Comparison of ENCODE assay signal across 2 cellular contexts in the genomic region with DNA sequence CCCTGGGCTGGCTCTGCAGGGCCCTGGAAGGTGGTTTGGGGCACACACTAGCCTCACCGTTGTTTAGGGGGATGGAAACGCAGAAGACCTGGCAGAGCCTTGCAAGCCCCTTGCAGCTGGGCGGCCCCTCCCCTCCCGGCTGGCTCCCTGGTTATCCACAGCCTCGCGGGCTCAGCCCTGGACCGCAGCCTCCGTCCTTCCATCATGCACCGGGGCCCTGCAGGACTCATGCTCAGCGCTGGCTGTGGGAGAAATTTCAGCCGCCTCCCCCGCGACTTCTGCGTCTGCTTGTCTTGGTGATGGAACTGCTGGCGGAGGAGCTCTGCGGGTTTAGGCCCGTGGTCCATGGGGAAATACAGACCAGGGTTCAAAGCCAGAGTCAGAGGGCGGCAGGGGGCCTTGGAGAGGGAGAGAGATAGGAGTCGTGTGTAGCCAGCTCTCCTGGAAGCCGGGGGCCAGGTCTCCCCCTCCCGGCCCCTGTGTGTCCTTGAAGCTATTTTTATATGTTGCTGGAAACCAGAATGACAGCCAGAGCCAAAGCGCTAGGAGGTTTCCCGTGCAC.
TF ChIP-seq lines count a peak whose summit lies in the region.

No MANE protein-coding gene starts in this region.

TF ChIP-seq in H1, 55 proteins besides CTCF, POLR2A, EP300 and RAD21 (continued from another document):
- TF ChIP-seq MAFK (IDR thresholded peaks at IDR 0.05; ENCODE audit: low read depth, low read length), result no peak
- no peak for TF ChIP-seq SIRT6 (IDR thresholded peaks at IDR 0.05; ENCODE audit: low read length)
- TF ChIP-seq FOSL1 (IDR thresholded peaks at IDR 0.05; ENCODE audit: insufficient read depth, low read depth, low read length), result no peak
- TF ChIP-seq EZH2 (IDR thresholded peaks at IDR 0.05; ENCODE audit: low read depth, low read length, severe bottlenecking), result no peak
- TF ChIP-seq TAF7 (optimal IDR thresholded peaks at IDR 0.05; ENCODE audit: borderline replicate concordance, low read depth, low read length), result no peak
- no peak for TF ChIP-seq SRF (IDR thresholded peaks at IDR 0.05; ENCODE audit: low read depth, low read length)
- no peak for TF ChIP-seq SUZ12 (IDR thresholded peaks at IDR 0.05; ENCODE audit: low read length)
- TF ChIP-seq HDAC2 (IDR thresholded peaks at IDR 0.05; ENCODE audit: borderline replicate concordance in 1 of 2, low read depth in 2 of 2, low read length in 2 of 2), result no peak
- TF ChIP-seq SP2 (IDR thresholded peaks at IDR 0.05; ENCODE audit: low read length), result no peak
- no peak for TF ChIP-seq GTF2F1 (IDR thresholded peaks at IDR 0.05; ENCODE audit: borderline replicate concordance, low read depth, low read length)
- TF ChIP-seq BRCA1 (IDR thresholded peaks at IDR 0.05; ENCODE audit: low read depth, low read length), result no peak
- no peak for TF ChIP-seq CBX5 (IDR thresholded peaks at IDR 0.05; ENCODE audit: low read depth, low read length)
- TF ChIP-seq SAP30 (IDR thresholded peaks at IDR 0.05; ENCODE audit: insufficient read depth, insufficient replicate concordance, low read length), result no peak
- no peak for TF ChIP-seq KDM1A (IDR thresholded peaks at IDR 0.05; ENCODE audit: borderline replicate concordance, low read length)
- TF ChIP-seq RNF2 (IDR thresholded peaks at IDR 0.05; ENCODE audit: borderline replicate concordance, low read depth, low read length, missing control alignments, poor library complexity, severe bottlenecking), result no peak
- no peak for TF ChIP-seq CTBP2 (IDR thresholded peaks at IDR 0.05; ENCODE audit: borderline replicate concordance, insufficient read depth, insufficient read length, low read length)

TF ChIP-seq in liver, 16 proteins besides CTCF, POLR2A, EP300 and RAD21 (continued from another document):
- TF ChIP-seq ZBTB33 (IDR thresholded peaks at IDR 0.05), result no peak
